Comparison of ENCODE assay signal across 1 cellular context in genomic region chr14:103563089-103563620, GRCh38.
TF ChIP-seq lines count a peak whose summit lies in the region.

No MANE protein-coding gene starts in this region.

TF ChIP-seq in K562, 482 proteins besides CTCF, POLR2A, EP300 and RAD21:
- TF ChIP-seq CGGBP1 (CRISPR knock-in tag; IDR thresholded peaks at IDR 0.05) (no peak), PPARD (CRISPR knock-in tag; IDR thresholded peaks at IDR 0.05) (no peak), ILF3 (IDR thresholded peaks at IDR 0.05; ENCODE audit: borderline replicate concordance) (no peak), ZFX (CRISPR knock-in tag; IDR thresholded peaks at IDR 0.05) (0 out of 2 replicates have a peak, but pooled peaks have one; percentile 18), BCOR (IDR thresholded peaks at IDR 0.05) (no peak), NELFE (IDR thresholded peaks at IDR 0.05; ENCODE audit: insufficient read depth, insufficient read length) (no peak), HMGXB4 (CRISPR knock-in tag; IDR thresholded peaks at IDR 0.05) (0 out of 2 replicates have a peak, but pooled peaks have one; percentile 15), YY1 (IDR thresholded peaks at IDR 0.05; ENCODE audit: borderline replicate concordance in 1 of 3, control insufficient read depth in 1 of 3, extremely low read depth in 1 of 3, insufficient read depth in 3 of 3, insufficient read length in 1 of 3, insufficient replicate concordance in 2 of 3, low read depth in 1 of 3, low read length in 2 of 3) (no peak), ELK3 (CRISPR knock-in tag; IDR thresholded peaks at IDR 0.05) (no peak), MAZ (CRISPR knock-in tag; conservative IDR thresholded peaks at IDR 0.05 in 1 of 2, IDR thresholded peaks at IDR 0.05 in 1 of 2) (peak in 1 of 2 experiments; percentile 27; a peak in 1 of 4 replicates), NFYB (IDR thresholded peaks at IDR 0.05; ENCODE audit: extremely low read depth, insufficient read length) (no peak), SAP30 (IDR thresholded peaks at IDR 0.05; ENCODE audit: borderline replicate concordance, insufficient read depth, low read depth, low read length, poor library complexity, severe bottlenecking) (peak; percentile 33), ZC3H11A (IDR thresholded peaks at IDR 0.05; ENCODE audit: low read depth, low read length) (no peak), HDAC2 (IDR thresholded peaks at IDR 0.05) (peak; percentile 46; the same call in 1 of the 2 replicates), ZNF133 (CRISPR knock-in tag; IDR thresholded peaks at IDR 0.05) (no peak), NKRF (IDR thresholded peaks at IDR 0.05; ENCODE audit: borderline replicate concordance) (peak; percentile 87), SREBF2 (CRISPR knock-in tag; IDR thresholded peaks at IDR 0.05) (no peak), HMG20B (CRISPR knock-in tag; IDR thresholded peaks at IDR 0.05) (no peak), NR2C2 (CRISPR knock-in tag; IDR thresholded peaks at IDR 0.05) (no peak), NR2C2 (tag; IDR thresholded peaks at IDR 0.05) (peak; percentile 31; the same call in 1 of the 2 replicates), TCF7L2 (IDR thresholded peaks at IDR 0.05; ENCODE audit: low read depth, low read length) (no peak), ZBED1 (IDR thresholded peaks at IDR 0.05) (no peak), ZBTB43 (CRISPR knock-in tag; IDR thresholded peaks at IDR 0.05) (no peak), TCFL5 (CRISPR knock-in tag; conservative IDR thresholded peaks at IDR 0.05) (no peak), FOXK2 (conservative IDR thresholded peaks at IDR 0.05 in 1 of 2, IDR thresholded peaks at IDR 0.05 in 1 of 2; ENCODE audit: low read depth in 2 of 2) (no peak), FOXP4 (CRISPR knock-in tag; IDR thresholded peaks at IDR 0.05; ENCODE audit: borderline replicate concordance) (0 out of 2 replicates have a peak, but pooled peaks have one; percentile 46), ZNF398 (CRISPR knock-in tag; IDR thresholded peaks at IDR 0.05) (no peak), EP400 (IDR thresholded peaks at IDR 0.05) (no peak), POU5F1 (IDR thresholded peaks at IDR 0.05; ENCODE audit: borderline replicate concordance, low read depth, low read length, partially characterized antibody) (no peak), GABPA (tag; conservative IDR thresholded peaks at IDR 0.05; ENCODE audit: low read depth) (peak; percentile 71), MCM3 (IDR thresholded peaks at IDR 0.05) (no peak), MBD1 (CRISPR knock-in tag; IDR thresholded peaks at IDR 0.05) (no peak), SIN3A (IDR thresholded peaks at IDR 0.05; ENCODE audit: borderline replicate concordance in 2 of 2, control insufficient read depth in 1 of 2, low read depth in 2 of 2, low read length in 2 of 2) (peak; percentile 48 to 87; a peak in 1 of 4 replicates), VEZF1 (CRISPR knock-in tag; IDR thresholded peaks at IDR 0.05) (peak; percentile 51), FOXJ3 (CRISPR knock-in tag; IDR thresholded peaks at IDR 0.05) (no peak), TGIF2 (CRISPR knock-in tag; IDR thresholded peaks at IDR 0.05) (no peak), ZBTB11 (CRISPR knock-in tag; IDR thresholded peaks at IDR 0.05) (peak in 1 of 3 experiments; percentile 8; a peak in 1 of 6 replicates), CREBBP (IDR thresholded peaks at IDR 0.05; ENCODE audit: low read depth, low read length) (no peak), ZNF197 (CRISPR knock-in tag; IDR thresholded peaks at IDR 0.05; ENCODE audit: low read depth) (no peak), PHF20 (IDR thresholded peaks at IDR 0.05; ENCODE audit: partially characterized antibody) (peak; percentile 0), MCM5 (IDR thresholded peaks at IDR 0.05; ENCODE audit: low read depth) (no peak), HDAC1 (IDR thresholded peaks at IDR 0.05) (peak in 1 of 2 experiments; percentile 88; a peak in 2 of 4 replicates), MYC (IDR thresholded peaks at IDR 0.05; ENCODE audit: low read depth, low read length) (no peak), MYC (CRISPR knock-in tag; IDR thresholded peaks at IDR 0.05; ENCODE audit: borderline replicate concordance, low read depth) (0 out of 2 replicates have a peak, but pooled peaks have one; percentile 20), ETV1 (tag; conservative IDR thresholded peaks at IDR 0.05; ENCODE audit: low read depth) (peak; percentile 66), ZNF354B (CRISPR knock-in tag; IDR thresholded peaks at IDR 0.05) (no peak), NRF1 (conservative IDR thresholded peaks at IDR 0.05 in 1 of 2, IDR thresholded peaks at IDR 0.05 in 1 of 2) (peak; percentile 44 to 53; a peak in 2 of 4 replicates)
